Comparison of ENCODE assay signal across 8 cellular contexts in genomic region chr7:6636741-6637543, GRCh38. TPM values are rescaled to one million over a fixed set of nuclear protein-coding genes. Genes with fewer than 3 reads are reported as not detected.
DNase-seq lines count a peak whose midpoint lies in the region; ATAC-seq and TF ChIP-seq lines count a peak whose summit lies in the region.

TSS of gene ZNF316 (plus strand) at chr7:6637318. CDS start at chr7:6642410, 5,092 bp downstream.

- H3K27me3 ChIP-seq in DOHH2 (ENCODE audit: control insufficient read depth, low read length), result no peaks in the 10 kb centered on the region
- H3K27me3 ChIP-seq in HUES6 (ENCODE audit: control insufficient read depth, insufficient read depth, low read length), result no peaks in the 10 kb centered on the region
- no peaks in the 10 kb centered on the region for H3K27me3 ChIP-seq in WERI-Rb-1 (ENCODE audit: insufficient read depth, low read depth, severe bottlenecking)
- H3K27me3 ChIP-seq in kidney epithelial cell (ENCODE audit: control insufficient read depth, insufficient read depth, low read length), result no peaks in the 10 kb centered on the region

- 0 out of 2 replicates have a peak, but pooled peaks cover 4% of the 10 kb centered on the region for H4K20me1 ChIP-seq in DOHH2 (ENCODE audit: control insufficient read depth, insufficient read depth, low read depth, low read length)

- peak within 1 kb of the TSS; percentile 96 for H3K4me2 ChIP-seq in DOHH2 (ENCODE audit: low read length)

- TF ChIP-seq CTCF in DOHH2 (IDR thresholded peaks at IDR 0.05; ENCODE audit: low read depth, low read length, poor library complexity, severe bottlenecking) (no peak), WERI-Rb-1 (IDR thresholded peaks at IDR 0.05; ENCODE audit: low read depth, low read length) (no peak), cardiac fibroblast (IDR thresholded peaks at IDR 0.05; ENCODE audit: low read depth, low read length) (no peak), kidney epithelial cell (IDR thresholded peaks at IDR 0.05; ENCODE audit: insufficient read depth, low read length, poor library complexity, severe bottlenecking) (no peak)

- H3K79me2 ChIP-seq in DOHH2 (ENCODE audit: control insufficient read depth, low read length), result peaks cover 48% of the 10 kb centered on the region

- H3F3A ChIP-seq in DOHH2 (ENCODE audit: control insufficient read depth, insufficient read depth), result peaks cover 3% of the 10 kb centered on the region; the same call in 1 of the 2 replicates

- peak within 1 kb of the TSS; percentile 72 for H3K9ac ChIP-seq in HUES6 (ENCODE audit: low read length)

- peak; percentile 62 for DNase-seq in WERI-Rb-1
- peak; percentile 34 to 64 for DNase-seq in cardiac fibroblast (ENCODE audit: low read depth in 2 of 2)
- DNase-seq in kidney epithelial cell (ENCODE audit: low read depth), result no peak
- DNase-seq in stimulated activated CD4-positive, alpha-beta T cell treated with anti-CD3 and anti-CD28 coated beads, Interleukin-12 subunit alpha, Interleukin-12 subunit beta, amount 100 ng/mL, for 48 hours (ENCODE audit: low read depth in 2 of 3, low spot score in 1 of 3), result peak in 2 of 3 donors; percentile 30 to 53
- DNase-seq in ecto neural progenitor cell (ENCODE audit: low spot score), result no peak

- H3K9me3 ChIP-seq in DOHH2 (ENCODE audit: control insufficient read depth, insufficient read depth, low read length) (no peaks in the 10 kb centered on the region), HUES6 (ENCODE audit: control insufficient read depth, insufficient read depth, low read depth, low read length) (no peaks in the 10 kb centered on the region), WERI-Rb-1 (ENCODE audit: severe bottlenecking) (no peaks in the 10 kb centered on the region)

- H3K36me3 ChIP-seq in DOHH2 (ENCODE audit: control insufficient read depth, low read length) (peaks cover 37% of the 10 kb centered on the region), HUES6 (ENCODE audit: control insufficient read depth, insufficient read depth, low read length) (peaks cover 6% of the 10 kb centered on the region; the same call in 1 of the 2 replicates), WERI-Rb-1 (peaks cover 35% of the 10 kb centered on the region), kidney epithelial cell (ENCODE audit: control insufficient read depth, insufficient read depth, low read length) (no peaks in the 10 kb centered on the region)

- H3K9me2 ChIP-seq in DOHH2 (replicated peaks; ENCODE audit: control insufficient read depth, low read length), result no peaks in the 10 kb centered on the region

- ATAC-seq in GM21390 (IDR thresholded peaks at IDR 0.05; ENCODE audit: unreplicated experiment), result peak; percentile 74

- H3K4me3 ChIP-seq in DOHH2 (ENCODE audit: low read length), result peak within 1 kb of the TSS; percentile 89
- peak within 1 kb of the TSS; percentile 75 for H3K4me3 ChIP-seq in HUES6 (ENCODE audit: low read depth, low read length)
- H3K4me3 ChIP-seq in WERI-Rb-1 (ENCODE audit: low read depth, low read length), result peak within 1 kb of the TSS; percentile 77
- H3K4me3 ChIP-seq in cardiac fibroblast (replicated peaks in 1 of 2; ENCODE audit: low read depth in 2 of 2, low read length in 2 of 2), result peak within 1 kb of the TSS; percentile 74 to 79
- H3K4me3 ChIP-seq in kidney epithelial cell (ENCODE audit: low read depth, low read length), result peak within 1 kb of the TSS; percentile 87

- H3K4me1 ChIP-seq in DOHH2 (ENCODE audit: control insufficient read depth, low read length), result peaks cover 35% of the 10 kb centered on the region
- H3K4me1 ChIP-seq in HUES6 (ENCODE audit: control insufficient read depth, insufficient read depth, low read length), result peaks cover 6% of the 10 kb centered on the region; the same call in 1 of the 2 replicates

- H3K27ac ChIP-seq in DOHH2 (ENCODE audit: low read depth, low read length) (no peak within 1 kb of the TSS), HUES6 (ENCODE audit: low read depth, low read length) (no peak within 1 kb of the TSS; the same call in 1 of the 2 replicates), WERI-Rb-1 (peak within 1 kb of the TSS; percentile 88)

RNA-seq across cellular contexts. Expression of gene ZNF316, which starts in this region (rescaled TPM):
- total RNA-seq in kidney epithelial cell, result 24.9 and 26.2 TPM in 2 replicates

Comparison
In these comparisons a context has a peak if more than half of its experiments do, and no peak if none do; other contexts are left out.
1. DNase-seq: peak in WERI-Rb-1 (single experiment), cardiac fibroblast (2 of 2) and stimulated activated CD4-positive, alpha-beta T cell treated with anti-CD3 and anti-CD28 coated beads, Interleukin-12 subunit alpha, Interleukin-12 subunit beta, amount 100 ng/mL, for 48 hours (2 of 3); none in kidney epithelial cell (single experiment) and ecto neural progenitor cell (single experiment).
2. Peak in every context shown above with its lines, with median percentiles within 50 percentile points of each other: H3K4me3 ChIP-seq.